ENCODE assay signal across 1 cellular context in genomic region chr1:46367701-46368100, GRCh38. TPM values are rescaled to one million over a fixed set of nuclear protein-coding genes. Genes with fewer than 3 reads are reported as not detected.
"Had no signal": no experiment of that assay in that cellular context is flagged by ENCODE, and none has a peak within 500 bp of the region (broad histone marks: within the 10 kb centered on the region; RNA-seq: fewer than 3 reads in every experiment).

No MANE protein-coding gene starts in this region.

RNA-seq across cellular contexts. Expression of gene FAAH, which starts 26.4 kb away (rescaled TPM):
- total RNA-seq: RPMI7951 had no signal
